In genomic region chr11:62601114-62601363, GRCh38 we compare ENCODE assay signal across 8 cellular contexts. TPM values are rescaled to one million over a fixed set of nuclear protein-coding genes. Genes with fewer than 3 reads are reported as not detected.
DNase-seq lines count a peak whose midpoint lies in the region; ATAC-seq and TF ChIP-seq lines count a peak whose summit lies in the region.

No MANE protein-coding gene starts in this region.

- DNase-seq in NCI-H2196 (lab: John Stamatoyannopoulos, UW; ENCODE audit: unreplicated experiment), result peak; percentile 9
- no peak for DNase-seq in NCI-H2196 treated with DMSO at 0.1 percent for 48 hours (lab: John Stamatoyannopoulos, UW; ENCODE audit: unreplicated experiment)
- peak; percentile 42 for DNase-seq in MG63
- peak; percentile 58 for DNase-seq in activated naive CD8-positive, alpha-beta T cell treated with anti-CD3 and anti-CD28 coated beads, Interleukin-2, amount 50 U/mL, for 24 hours
- peak; percentile 94 for DNase-seq in spleen
- no peak for DNase-seq in putamen (ENCODE audit: low spot score)

- H3K36me3 ChIP-seq in MG63, result peaks cover 58% of the 10 kb centered on the region
- H3K36me3 ChIP-seq in spleen, result peaks cover 0 to 69% (median 43%) of the 10 kb centered on the region in 6 donors

- no peaks in the 10 kb centered on the region for H3K27me3 ChIP-seq in MG63
- H3K27me3 ChIP-seq in spleen (replicated peaks in 1 of 7), result no peaks in the 10 kb centered on the region

- no peak for TF ChIP-seq POLR2A in spleen (IDR thresholded peaks at IDR 0.05)

- peaks cover 68% of the 10 kb centered on the region for H3K36me3 Mint-ChIP-seq in activated naive CD8-positive, alpha-beta T cell treated with anti-CD3 and anti-CD28 coated beads, Interleukin-2, amount 50 U/mL, for 24 hours (ENCODE audit: low read depth)

- H3K27ac Mint-ChIP-seq in activated naive CD8-positive, alpha-beta T cell treated with anti-CD3 and anti-CD28 coated beads, Interleukin-2, amount 50 U/mL, for 24 hours, result peak overlapping the region; percentile 94

- peak overlapping the region; percentile 92 to 99 (median 98) for H3K27ac ChIP-seq in spleen

- peak overlapping the region; percentile 91 for H3K4me3 Mint-ChIP-seq in activated naive CD8-positive, alpha-beta T cell treated with anti-CD3 and anti-CD28 coated beads, Interleukin-2, amount 50 U/mL, for 24 hours

- peaks cover 47% of the 10 kb centered on the region for H3K4me1 Mint-ChIP-seq in activated naive CD8-positive, alpha-beta T cell treated with anti-CD3 and anti-CD28 coated beads, Interleukin-2, amount 50 U/mL, for 24 hours

- peaks cover 19 to 81% (median 48%) of the 10 kb centered on the region in 6 donors for H3K4me1 ChIP-seq in spleen

- H3K27me3 Mint-ChIP-seq in activated naive CD8-positive, alpha-beta T cell treated with anti-CD3 and anti-CD28 coated beads, Interleukin-2, amount 50 U/mL, for 24 hours, result peaks cover 2% of the 10 kb centered on the region

- no peaks in the 10 kb centered on the region for H3K9me3 Mint-ChIP-seq in activated naive CD8-positive, alpha-beta T cell treated with anti-CD3 and anti-CD28 coated beads, Interleukin-2, amount 50 U/mL, for 24 hours

- H3K9me3 ChIP-seq in MG63 (no peaks in the 10 kb centered on the region), spleen (no peaks in the 10 kb centered on the region)

- WGBS in spleen, 5 donors, result 0 to 1% (median 0%) methylated on average over 13 to 31 of the region's 31 CpGs

- H3K4me3 ChIP-seq in MG63 (peak overlapping the region; percentile 91), iPS-11a (ENCODE audit: low read depth, low read length) (peak overlapping the region; percentile 58), spleen (peak overlapping the region; percentile 90 to 98 (median 92))

- ATAC-seq in activated naive CD8-positive, alpha-beta T cell treated with anti-CD3 and anti-CD28 coated beads, Interleukin-2, amount 50 U/mL, for 24 hours, result peak; percentile 5
- no peak for ATAC-seq in GM19035 (IDR thresholded peaks at IDR 0.05; ENCODE audit: unreplicated experiment)

- TF ChIP-seq CTCF in spleen (IDR thresholded peaks at IDR 0.05 in 8 of 11, conservative IDR thresholded peaks at IDR 0.05 in 3 of 11), result no peak

- intact Hi-C loops in spleen (cut with DNase I; ENCODE audit: low total_unique reads), result no loop called here

RNA-seq across cellular contexts. Expression of gene MTA2, which starts 0.6 kb away (rescaled TPM):
- 84.9 and 117 TPM in 2 replicates for total RNA-seq in MG63 (2014; rRNA removed; shearing (Covaris generic); ENCODE audit: low replicate concordance)
- total RNA-seq in spleen, result 100 to 1,000 TPM; 102 to 154 (median 114) TPM
- 10 to 100 TPM; 55.3 to 94.6 (median 58.5) TPM for polyA plus RNA-seq in spleen

RNA-seq across cellular contexts. Expression of gene TUT1, which starts 9.7 kb away (rescaled TPM):
- total RNA-seq in MG63 (2014; rRNA removed; shearing (Covaris generic); ENCODE audit: low replicate concordance), result 11.1 and 20.3 TPM in 2 replicates
- total RNA-seq in spleen, result 10 to 100 TPM; 14.4 to 30.9 (median 20.1) TPM
- polyA plus RNA-seq in spleen, result 10 to 100 TPM; 14.5 to 24.1 (median 16.1) TPM

RNA-seq across cellular contexts. Expression of gene EML3, which starts 11.5 kb away (rescaled TPM):
- 18.1 and 20.9 TPM in 2 replicates for total RNA-seq in MG63 (2014; rRNA removed; shearing (Covaris generic); ENCODE audit: low replicate concordance)
- 100 to 1,000 TPM in 5 of 7 donors, 10 to 100 TPM in 2; 46.7 to 159 (median 116) TPM for total RNA-seq in spleen
- 100 to 1,000 TPM in 1 of 3 donors, 10 to 100 TPM in 2; 51.0 to 116 (median 78.6) TPM for polyA plus RNA-seq in spleen

RNA-seq across cellular contexts. Expression of gene ROM1, which starts 12.0 kb away (rescaled TPM):
- total RNA-seq in MG63 (2014; rRNA removed; shearing (Covaris generic); ENCODE audit: low replicate concordance), result 2.5 and 8.5 TPM in 2 replicates
- total RNA-seq in spleen, result 1 to 10 TPM; 4.3 to 8.8 (median 5.6) TPM
- polyA plus RNA-seq in spleen, result 10 to 100 TPM in 1 of 3 donors, 1 to 10 TPM in 2; 4.2 to 15.0 (median 6.1) TPM

RNA-seq across cellular contexts. Expression of gene B3GAT3, which starts 20.7 kb away (rescaled TPM):
- 24.6 and 32.9 TPM in 2 replicates for total RNA-seq in MG63 (2014; rRNA removed; shearing (Covaris generic); ENCODE audit: low replicate concordance)
- total RNA-seq in spleen, result 10 to 100 TPM; 25.2 to 43.7 (median 37.1) TPM
- polyA plus RNA-seq in spleen, result 10 to 100 TPM; 41.9 to 65.7 (median 63.1) TPM

Comparison
In these comparisons a context has a peak if more than half of its experiments do, and no peak if none do; other contexts are left out.
1. DNase-seq: peak in NCI-H2196 (single experiment), MG63 (single experiment), activated naive CD8-positive, alpha-beta T cell treated with anti-CD3 and anti-CD28 coated beads, Interleukin-2, amount 50 U/mL, for 24 hours (single experiment) and spleen (single experiment); none in NCI-H2196 treated with DMSO at 0.1 percent for 48 hours (single experiment) and putamen (single experiment).
2. Peak in every context shown above with its lines, with median percentiles within 50 percentile points of each other: H3K4me3 ChIP-seq.